In the genomic region with DNA sequence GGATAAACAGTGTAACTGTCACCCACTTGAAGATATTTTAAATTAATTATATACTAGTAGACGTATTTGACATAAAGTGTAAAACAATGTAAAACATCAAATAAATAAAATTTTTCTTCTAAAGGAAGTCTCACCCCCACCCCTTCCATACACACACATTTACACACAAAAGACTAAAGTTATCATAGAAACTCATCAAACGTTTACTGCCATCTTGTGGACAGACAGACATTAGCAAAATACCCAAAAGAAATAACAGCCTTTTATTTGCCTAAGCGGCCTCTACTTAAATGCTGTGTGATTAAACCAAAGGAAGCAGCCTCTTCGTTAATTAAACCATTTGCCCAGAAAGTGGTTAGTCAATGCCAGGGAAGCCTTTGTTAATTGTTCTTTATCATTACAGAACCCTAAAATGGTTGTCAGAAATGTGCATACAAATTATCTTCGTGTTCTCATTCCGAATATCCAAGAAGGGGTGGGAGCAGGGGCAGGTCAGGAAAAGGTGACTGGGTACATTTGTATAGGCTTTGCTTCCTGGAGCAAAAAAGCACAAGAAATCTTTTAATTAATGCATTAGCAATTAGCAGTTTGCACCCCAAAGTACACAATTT, we compare ENCODE assay signal across 8 cellular contexts.
DNase-seq lines count a peak whose midpoint lies in the region; ATAC-seq and TF ChIP-seq lines count a peak whose summit lies in the region.

No MANE protein-coding gene starts in this region.

- H3K4me3 Mint-ChIP-seq in CD14-positive monocyte, result no peak overlapping the region

- no peaks in the 10 kb centered on the region for H3K27me3 ChIP-seq in kidney epithelial cell (ENCODE audit: control insufficient read depth, insufficient read depth, low read length)
- H3K27me3 ChIP-seq in vagina, result no peaks in the 10 kb centered on the region

- H3K9me3 ChIP-seq in vagina, result no peaks in the 10 kb centered on the region

- TF ChIP-seq CTCF in CD14-positive monocyte (IDR thresholded peaks at IDR 0.05), result peak; percentile 52
- peak; percentile 52 for TF ChIP-seq CTCF in kidney epithelial cell (IDR thresholded peaks at IDR 0.05; ENCODE audit: insufficient read depth, low read length, poor library complexity, severe bottlenecking)
- peak; percentile 19 to 71 (median 29) for TF ChIP-seq CTCF in vagina (IDR thresholded peaks at IDR 0.05)

- DNase-seq in CD14-positive monocyte (ENCODE audit: low spot score) (no peak), NCI-H2171 (lab: John Stamatoyannopoulos, UW) (peak; percentile 43), astrocyte of the hippocampus (ENCODE audit: low read depth, low spot score) (peak; percentile 70), kidney epithelial cell (ENCODE audit: low read depth) (peak; percentile 1), vagina (ENCODE audit: extremely low spot score in 2 of 2) (no peak)

- no peaks in the 10 kb centered on the region for H3K36me3 ChIP-seq in kidney epithelial cell (ENCODE audit: control insufficient read depth, insufficient read depth, low read length)
- H3K36me3 ChIP-seq in vagina, result no peaks in the 10 kb centered on the region

- TF ChIP-seq POLR2A in vagina (IDR thresholded peaks at IDR 0.05), result no peak

- no peaks in the 10 kb centered on the region for H3K36me3 Mint-ChIP-seq in CD14-positive monocyte

- H3K4me1 Mint-ChIP-seq in CD14-positive monocyte, result no peaks in the 10 kb centered on the region

- no peaks in the 10 kb centered on the region for H3K4me1 ChIP-seq in vagina

- no peak overlapping the region for H3K4me3 ChIP-seq in kidney epithelial cell (ENCODE audit: low read depth, low read length)
- no peak overlapping the region for H3K4me3 ChIP-seq in vagina

- peaks cover 0 to 9% (median 0%) of the 10 kb centered on the region in 3 donors for H3K27me3 Mint-ChIP-seq in CD14-positive monocyte (ENCODE audit: low read depth in 3 of 3)

- no peak overlapping the region for H3K27ac ChIP-seq in vagina

- H3K27ac Mint-ChIP-seq in CD14-positive monocyte, result no peak overlapping the region

- H3K9me3 Mint-ChIP-seq in CD14-positive monocyte, result peaks cover 0 to 2% (median 0%) of the 10 kb centered on the region in 7 donors

- ATAC-seq in GM19351 (IDR thresholded peaks at IDR 0.05; ENCODE audit: unreplicated experiment) (peak; percentile 77), HG02798 (IDR thresholded peaks at IDR 0.05; ENCODE audit: poor library complexity, unreplicated experiment) (no peak), HG02588 (IDR thresholded peaks at IDR 0.05; ENCODE audit: unreplicated experiment) (no peak)

- intact Hi-C loops in CD14-positive monocyte (cut with micrococcal nuclease), result loop anchor here in 1 of 2 donors (10.0 kb wide), 1 partner anchor 1312 kb away; no protein-coding TSS in a partner anchor
- intact Hi-C loops in vagina (cut with DNase I), result loop anchor here (10.0 kb wide), 1 partner anchor 662 kb away; a partner anchor contains a TSS

Comparison
In these comparisons a context has a peak if more than half of its experiments do, and no peak if none do; other contexts are left out.
1. DNase-seq: peak in NCI-H2171 (single experiment), astrocyte of the hippocampus (single experiment) and kidney epithelial cell (single experiment); none in CD14-positive monocyte (single experiment) and vagina (0 of 2).
2. Peak in every context shown above with its lines, with median percentiles within 50 percentile points of each other: CTCF ChIP-seq.